Comparison of ENCODE assay signal across 17 cellular contexts in genomic region chr22:32407332-32407731, GRCh38. TPM values are rescaled to one million over a fixed set of nuclear protein-coding genes. Genes with fewer than 3 reads are reported as not detected.
DNase-seq lines count a peak whose midpoint lies in the region; ATAC-seq and FAIRE-seq lines count a peak whose summit lies in the region.
"Had no signal": no experiment of that assay in that cellular context is flagged by ENCODE, and none has a peak within 500 bp of the region (broad histone marks: within the 10 kb centered on the region; RNA-seq: fewer than 3 reads in every experiment).

No MANE protein-coding gene starts in this region.

- CTCF ChIA-PET in activated CD8-positive, alpha-beta T cell treated with anti-CD3 and anti-CD28 coated beads, Interleukin-2, amount 10 ng/mL, durations not matched to agents 7 days and 5 days (lab: Charles Lee) = no interaction called here

- H4K20me1 ChIP-seq in BLaER1 treated with 17β-estradiol and CSF1 and Interleukin-3, amounts not matched to agents 10 nM and 100 nM = peaks cover 0 to 45% (median 19%) of the 10 kb centered on the region in 11 experiments; a peak in 12 of 22 replicates

- peaks cover 25 to 58% (median 32%) of the 10 kb centered on the region in 10 experiments for H3K4me1 ChIP-seq in BLaER1 treated with 17β-estradiol and CSF1 and Interleukin-3, amounts not matched to agents 10 nM and 100 nM

- peaks cover 33% of the 10 kb centered on the region for H3K4me1 Mint-ChIP-seq in activated CD8-positive, alpha-beta T cell treated with anti-CD3 and anti-CD28 coated beads, Interleukin-2, amount 10 ng/mL, durations not matched to agents 7 days and 5 days (ENCODE audit: low read depth)

- H3K36me3 Mint-ChIP-seq in activated CD8-positive, alpha-beta T cell treated with anti-CD3 and anti-CD28 coated beads, Interleukin-2, amount 10 ng/mL, durations not matched to agents 7 days and 5 days (ENCODE audit: low read depth) = peaks cover 46% of the 10 kb centered on the region

- no peaks in the 10 kb centered on the region for H3K27me3 Mint-ChIP-seq in activated CD8-positive, alpha-beta T cell treated with anti-CD3 and anti-CD28 coated beads, Interleukin-2, amount 10 ng/mL, durations not matched to agents 7 days and 5 days (ENCODE audit: low read depth)

- peak; percentile 77 for ATAC-seq in GM19043 (IDR thresholded peaks at IDR 0.05; ENCODE audit: low read depth, unreplicated experiment)
- peak; percentile 72 for ATAC-seq in HG03354 (IDR thresholded peaks at IDR 0.05; ENCODE audit: poor library complexity, severe bottlenecking, unreplicated experiment)
- ATAC-seq in activated CD8-positive, alpha-beta T cell treated with anti-CD3 and anti-CD28 coated beads, Interleukin-2, amount 10 ng/mL, durations not matched to agents 7 days and 5 days = no peak
- ATAC-seq in left ventricle myocardium superior = no peak

- no peaks in the 10 kb centered on the region for H3K9me3 Mint-ChIP-seq in activated CD8-positive, alpha-beta T cell treated with anti-CD3 and anti-CD28 coated beads, Interleukin-2, amount 10 ng/mL, durations not matched to agents 7 days and 5 days (ENCODE audit: insufficient read depth)

- DNase-seq in activated CD8-positive, alpha-beta T cell treated with anti-CD3 and anti-CD28 coated beads, Interleukin-2, amount 10 ng/mL, durations not matched to agents 7 days and 5 days = no peak
- DNase-seq in NCI-H1048 (lab: John Stamatoyannopoulos, UW) (no peak), left ventricle myocardium superior (no peak), RKO (ENCODE audit: low spot score) (no peak), RCC 7860 (ENCODE audit: low spot score) (no peak)
- DNase-seq: activated CD4-positive, alpha-beta T cell treated with anti-CD3 and anti-CD28 coated beads, Interleukin-2, amount 50 U/mL, for 1 hour; amniotic stem cell; KG1; left colon; NCI-H2171 treated with DMSO at 0.1 percent for 48 hours; occipital lobe; stomach had no signal

- intact Hi-C loops in left ventricle myocardium superior (cut with micrococcal nuclease) = no loop called here

- peak overlapping the region in 9 of 11 experiments; percentile 4 to 95 (median 73); a peak in 15 of 22 replicates for H3K4me2 ChIP-seq in BLaER1 treated with 17β-estradiol and CSF1 and Interleukin-3, amounts not matched to agents 10 nM and 100 nM

- POLR2A ChIA-PET in activated CD8-positive, alpha-beta T cell treated with anti-CD3 and anti-CD28 coated beads, Interleukin-2, amount 10 ng/mL, durations not matched to agents 7 days and 5 days (lab: Charles Lee) = no interaction called here

- no peaks in the 10 kb centered on the region for H3K27me3 ChIP-seq in BLaER1 treated with 17β-estradiol and CSF1 and Interleukin-3, amounts not matched to agents 10 nM and 100 nM
- H3K27me3 ChIP-seq: stomach had no signal

- peak overlapping the region in 7 of 11 experiments; percentile 8 to 68 (median 50); a peak in 11 of 22 replicates for H3K27ac ChIP-seq in BLaER1 treated with 17β-estradiol and CSF1 and Interleukin-3, amounts not matched to agents 10 nM and 100 nM
- H3K27ac ChIP-seq: stomach had no signal

- H3K4me3 Mint-ChIP-seq in activated CD8-positive, alpha-beta T cell treated with anti-CD3 and anti-CD28 coated beads, Interleukin-2, amount 10 ng/mL, durations not matched to agents 7 days and 5 days = no peak overlapping the region

- peak overlapping the region in 3 of 10 experiments; percentile 17 to 26 (median 23); a peak in 4 of 20 replicates for H3K4me3 ChIP-seq in BLaER1 treated with 17β-estradiol and CSF1 and Interleukin-3, amounts not matched to agents 10 nM and 100 nM
- H3K4me3 ChIP-seq: stomach had no signal

- H3K9ac ChIP-seq in BLaER1 treated with 17β-estradiol and CSF1 and Interleukin-3, amounts not matched to agents 10 nM and 100 nM = peak overlapping the region in 2 of 11 experiments; percentile 37 to 54; a peak in 3 of 22 replicates

- H3K36me3 ChIP-seq in BLaER1 treated with 17β-estradiol and CSF1 and Interleukin-3, amounts not matched to agents 10 nM and 100 nM = peaks cover 56 to 85% (median 74%) of the 10 kb centered on the region in 11 experiments

- no peak for FAIRE-seq in RCC 7860 (lab: Jason Lieb, UNC)
- FAIRE-seq: frontal cortex had no signal

- H3K27ac Mint-ChIP-seq in activated CD8-positive, alpha-beta T cell treated with anti-CD3 and anti-CD28 coated beads, Interleukin-2, amount 10 ng/mL, durations not matched to agents 7 days and 5 days = peak overlapping the region; percentile 14

- H3K9me3 ChIP-seq in BLaER1 treated with 17β-estradiol and CSF1 and Interleukin-3, amounts not matched to agents 10 nM and 100 nM (replicated peaks in 1 of 11) = no peaks in the 10 kb centered on the region
- H3K9me3 ChIP-seq: stomach had no signal

RNA-seq across cellular contexts. Expression of gene RTCB, which starts 4.7 kb away (rescaled TPM):
- 10 to 100 TPM; 59.0 to 60.2 TPM for total RNA-seq in activated CD8-positive, alpha-beta T cell treated with anti-CD3 and anti-CD28 coated beads, Interleukin-2, amount 10 ng/mL, durations not matched to agents 7 days and 5 days
- 43.0 TPM for total RNA-seq in left ventricle myocardium superior

RNA-seq across cellular contexts. Expression of gene RFPL3, which starts 49.7 kb away (rescaled TPM):
- total RNA-seq in activated CD8-positive, alpha-beta T cell treated with anti-CD3 and anti-CD28 coated beads, Interleukin-2, amount 10 ng/mL, durations not matched to agents 7 days and 5 days = not detected
- total RNA-seq in left ventricle myocardium superior = not detected
- total RNA-seq: frontal cortex, left colon, occipital lobe, SK-MEL-5, stomach had no signal

RNA-seq across cellular contexts. Expression of gene BPIFC, which starts 56.9 kb away (rescaled TPM):
- not detected for total RNA-seq in activated CD8-positive, alpha-beta T cell treated with anti-CD3 and anti-CD28 coated beads, Interleukin-2, amount 10 ng/mL, durations not matched to agents 7 days and 5 days
- not detected for total RNA-seq in left ventricle myocardium superior
- total RNA-seq: frontal cortex, left colon, occipital lobe, SK-MEL-5, stomach had no signal

Comparison
In these comparisons a context has a peak if more than half of its experiments do, and no peak if none do; other contexts are left out.
1. ATAC-seq: peak in GM19043 (single experiment) and HG03354 (single experiment); none in activated CD8-positive, alpha-beta T cell treated with anti-CD3 and anti-CD28 coated beads, Interleukin-2, amount 10 ng/mL, durations not matched to agents 7 days and 5 days (single experiment) and left ventricle myocardium superior (single experiment).